In the genomic region with DNA sequence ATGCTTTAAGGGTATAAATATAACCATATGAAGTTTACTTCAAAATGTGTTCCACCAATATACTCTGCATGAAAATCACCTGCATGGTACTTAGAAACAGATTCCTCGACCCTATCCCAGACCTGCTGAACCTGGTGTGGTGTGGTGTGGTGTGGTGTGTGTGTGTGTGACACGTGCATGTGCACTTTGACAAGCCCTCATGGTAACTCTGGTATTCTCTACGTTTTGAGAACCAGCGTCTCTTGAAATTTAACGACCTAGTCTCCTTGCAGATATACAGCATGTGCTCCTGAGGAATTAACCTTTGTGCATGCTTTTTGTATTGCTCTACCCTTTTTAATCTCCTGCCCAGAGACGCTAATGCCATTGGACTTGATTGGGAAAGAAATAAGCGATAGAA, we compare ENCODE assay signal across 38 cellular contexts. TPM values are rescaled to one million over a fixed set of nuclear protein-coding genes. Genes with fewer than 3 reads are reported as not detected.
"Had no signal": no experiment of that assay in that cellular context is flagged by ENCODE, and none has a peak within 500 bp of the region (broad histone marks: within the 10 kb centered on the region; RNA-seq: fewer than 3 reads in every experiment).

No MANE protein-coding gene starts in this region.

- H3K27me3 ChIP-seq: adrenal gland, ascending aorta, body of pancreas, brain microvascular endothelial cell, breast epithelium, cardiac muscle cell had no signal

- H3K9me3 ChIP-seq: adrenal gland, ascending aorta, body of pancreas, breast epithelium had no signal

- H3K4me1 ChIP-seq: adrenal gland, ascending aorta, breast epithelium had no signal

- DNase-seq: activated effector memory CD4-positive, alpha-beta T cell treated with anti-CD3 and anti-CD28 coated beads, Interleukin-2, amount 50 U/mL, for 16 hours; activated effector memory CD4-positive, alpha-beta T cell treated with Interleukin-2 at 50 U/mL for 16 hours; activated gamma-delta T cell; activated gamma-delta T cell treated with Interleukin-2 at 50 U/mL for 16 hours; activated naive CD4-positive, alpha-beta T cell; activated naive CD4-positive, alpha-beta T cell treated with anti-CD3 and anti-CD28 coated beads for 36 hours; activated naive CD4-positive, alpha-beta T cell treated with anti-CD3 and anti-CD28 coated beads, Interleukin-2, amount 10 ng/mL, durations not matched to agents 7 days and 5 days; activated naive CD4-positive, alpha-beta T cell treated with anti-CD3 and anti-CD28 coated beads, Interleukin-2, amount 50 U/mL, for 16 hours; activated naive CD4-positive, alpha-beta T cell treated with Interleukin-2 at 50 U/mL for 16 hours; activated naive CD8-positive, alpha-beta T cell treated with anti-CD3 and anti-CD28 coated beads for 36 hours; activated naive CD8-positive, alpha-beta T cell treated with anti-CD3 and anti-CD28 coated beads, Interleukin-2, amount 10 ng/mL, durations not matched to agents 7 days and 5 days; activated naive CD8-positive, alpha-beta T cell treated with anti-CD3 and anti-CD28 coated beads, Interleukin-2, amount 50 U/mL, for 24 hours; activated T-cell treated with anti-CD3 and anti-CD28 coated beads, Interleukin-2, amount 50 U/mL, for 1 hour; activated T-cell treated with anti-CD3 and anti-CD28 coated beads, Interleukin-2, amount 50 U/mL, for 24 hours; activated T-cell treated with anti-CD3 and anti-CD28 coated beads, Interleukin-2, amount 50 U/mL, for 4 hours; activated T-cell treated with anti-CD3 and anti-CD28 coated beads, Interleukin-2, amount 50 U/mL, for 48 hours; activated T-cell treated with anti-CD3 and anti-CD28 coated beads, Interleukin-2, amount 50 U/mL, for 72 hours; adrenal gland; amniotic stem cell; amygdala; anterior cingulate cortex; aorta; body of pancreas; brain microvascular endothelial cell; central memory CD4-positive, alpha-beta T cell; cerebellar nuclear complex had no signal

- H3K27ac ChIP-seq: adrenal gland, ascending aorta, body of pancreas, brain microvascular endothelial cell, breast epithelium, cardiac muscle cell had no signal

- ATAC-seq: activated naive CD4-positive, alpha-beta T cell treated with anti-CD3 and anti-CD28 coated beads, Interleukin-2, amount 50 U/mL, for 72 hours; activated naive CD8-positive, alpha-beta T cell treated with anti-CD3 and anti-CD28 coated beads, Interleukin-2, amount 50 U/mL, for 24 hours; activated T-cell treated with anti-CD3 and anti-CD28 coated beads, Interleukin-2, amount 50 U/mL, for 4 hours; activated T-cell treated with anti-CD3 and anti-CD28 coated beads, Interleukin-2, amount 50 U/mL, for 72 hours; activated T-helper 17 cell treated with anti-CD3 and anti-CD28 coated beads, Interleukin-2, amount 50 U/mL, for 72 hours; body of pancreas had no signal

- H3K36me3 ChIP-seq: adrenal gland, ascending aorta, brain microvascular endothelial cell, breast epithelium, cardiac muscle cell had no signal

- H3K4me3 ChIP-seq: adrenal gland, ascending aorta, body of pancreas, breast epithelium, cardiac muscle cell had no signal

- FAIRE-seq: astrocyte, bronchial epithelial cell had no signal

RNA-seq across cellular contexts. Expression of a gene that starts 29.5 kb away (rescaled TPM):
- total RNA-seq: activated naive CD4-positive, alpha-beta T cell treated with anti-CD3 and anti-CD28 coated beads for 36 hours; activated naive CD4-positive, alpha-beta T cell treated with anti-CD3 and anti-CD28 coated beads, Interleukin-2, amount 50 U/mL, for 72 hours; activated naive CD8-positive, alpha-beta T cell treated with anti-CD3 and anti-CD28 coated beads for 36 hours; activated naive CD8-positive, alpha-beta T cell treated with anti-CD3 and anti-CD28 coated beads, Interleukin-2, amount 10 ng/mL, durations not matched to agents 7 days and 5 days; activated T-cell treated with anti-CD3 and anti-CD28 coated beads, Interleukin-2, amount 50 U/mL, for 4 hours; activated T-cell treated with anti-CD3 and anti-CD28 coated beads, Interleukin-2, amount 50 U/mL, for 72 hours; activated T-helper 1 cell treated with anti-CD3 and anti-CD28 coated beads, Interleukin-12 subunit alpha, Interleukin-12 subunit beta, Interleukin-2, Interleukin-4 antibody, amounts not matched to agents 30 ng/mL and 10 ng/mL and 1 ng/mL, durations not matched to agents 14 hours and 24 hours and 36 hours; activated T-helper 17 cell treated with anti-CD3 and anti-CD28 coated beads, Interleukin-2, amount 50 U/mL, for 72 hours; activated T-helper 2 cell treated with anti-CD3 and anti-CD28 coated beads, Interferon-gamma antibody, Interleukin-2, Interleukin-4, amounts not matched to agents 10 μg/mL and 5 μg/mL and 100 μg/mL, durations not matched to agents 14 hours and 24 hours and 36 hours; aorta; ascending aorta; astrocyte; breast epithelium; bronchial epithelial cell; cardiac muscle cell; cardiac septum; cerebellum; chondrocyte had no signal
- polyA plus RNA-seq: adrenal gland, aorta, cardiac muscle cell had no signal
